1 cellular context compared by ENCODE assay signal in genomic region chr10:124529661-124530214, GRCh38.
TF ChIP-seq lines count a peak whose summit lies in the region.

No MANE protein-coding gene starts in this region.

TF ChIP-seq in IMR-90, 13 proteins besides CTCF, POLR2A, EP300 and RAD21 (continued from another document):
- no peak for TF ChIP-seq BHLHE40 (IDR thresholded peaks at IDR 0.05; ENCODE audit: low read depth, low read length)
- no peak for TF ChIP-seq MAFK (IDR thresholded peaks at IDR 0.05; ENCODE audit: low read depth, low read length)
- TF ChIP-seq NFE2L2 (IDR thresholded peaks at IDR 0.05; ENCODE audit: low read depth, low read length): no peak
- TF ChIP-seq MXI1 (IDR thresholded peaks at IDR 0.05; ENCODE audit: borderline replicate concordance, low read depth, low read length): no peak
- TF ChIP-seq SMC3 (IDR thresholded peaks at IDR 0.05; ENCODE audit: low read depth, low read length): no peak
- no peak for TF ChIP-seq RCOR1 (IDR thresholded peaks at IDR 0.05; ENCODE audit: insufficient replicate concordance, low read length)
- TF ChIP-seq CEBPB (IDR thresholded peaks at IDR 0.05; ENCODE audit: low read depth, low read length): no peak
- no peak for TF ChIP-seq RFX5 (IDR thresholded peaks at IDR 0.05; ENCODE audit: low read depth, low read length)
- no peak for TF ChIP-seq FOS (IDR thresholded peaks at IDR 0.05; ENCODE audit: low read depth, low read length)
